In genomic region chr6:7115452-7116223, GRCh38 we compare ENCODE assay signal across 12 cellular contexts. TPM values are rescaled to one million over a fixed set of nuclear protein-coding genes. Genes with fewer than 3 reads are reported as not detected.
DNase-seq lines count a peak whose midpoint lies in the region; ATAC-seq and TF ChIP-seq lines count a peak whose summit lies in the region.
"Had no signal": no experiment of that assay in that cellular context is flagged by ENCODE, and none has a peak within 500 bp of the region (broad histone marks: within the 10 kb centered on the region; RNA-seq: fewer than 3 reads in every experiment).

No MANE protein-coding gene starts in this region.

- no peaks in the 10 kb centered on the region for H3K9me3 ChIP-seq in CD4-positive, alpha-beta memory T cell (ENCODE audit: control insufficient read depth in 1 of 2, low read length in 2 of 2)
- H3K9me3 ChIP-seq in gastroesophageal sphincter, result no peaks in the 10 kb centered on the region

- H3K4me3 Mint-ChIP-seq in CD4-positive, alpha-beta memory T cell, result peak overlapping the region in 6 of 8 donors; percentile 3 to 57 (median 40)
- peak overlapping the region in 2 of 3 donors; percentile 34 to 48 for H3K4me3 Mint-ChIP-seq in T-cell

- TF ChIP-seq CTCF in gastroesophageal sphincter (IDR thresholded peaks at IDR 0.05), result no peak

- no peak overlapping the region for H3K4me3 ChIP-seq in CD4-positive, alpha-beta memory T cell (ENCODE audit: low read length in 2 of 2)
- H3K4me3 ChIP-seq in gastroesophageal sphincter, result no peak overlapping the region

- peaks cover 5 to 7% of the 10 kb centered on the region in 2 donors for H3K36me3 Mint-ChIP-seq in CD4-positive, alpha-beta memory T cell
- H3K36me3 Mint-ChIP-seq in T-cell, result peaks cover 10% of the 10 kb centered on the region

- H3K9me3 Mint-ChIP-seq in CD4-positive, alpha-beta memory T cell, result no peaks in the 10 kb centered on the region
- no peaks in the 10 kb centered on the region for H3K9me3 Mint-ChIP-seq in T-cell

- CTCF ChIA-PET in CD4-positive, alpha-beta memory T cell (lab: Charles Lee; ENCODE audit: partially characterized antibody), result interaction anchor here (1.0 to 1.6 kb wide), 2 partner anchors 9 to 37 kb away, joined by 3 to 4 read pairs; no protein-coding TSS in a partner anchor
- CTCF ChIA-PET in T-cell (lab: Charles Lee), result interaction anchor here in 1 of 2 donors (0.7 kb wide), 1 partner anchor 7 kb away, joined by 6 read pairs; no protein-coding TSS in a partner anchor

- no peaks in the 10 kb centered on the region for H3K27me3 ChIP-seq in CD4-positive, alpha-beta memory T cell (ENCODE audit: insufficient read depth, low read length)
- no peaks in the 10 kb centered on the region for H3K27me3 ChIP-seq in gastroesophageal sphincter

- no peak for TF ChIP-seq EP300 in gastroesophageal sphincter (IDR thresholded peaks at IDR 0.05)

- no peak overlapping the region for H3K27ac ChIP-seq in CD4-positive, alpha-beta memory T cell (ENCODE audit: low read depth, low read length)
- H3K27ac ChIP-seq in gastroesophageal sphincter, result peak overlapping the region; percentile 6 to 99 (median 70)

- DNase-seq in CD4-positive, alpha-beta memory T cell, result no peak
- DNase-seq in T-cell, result no peak
- no peak for DNase-seq in sciatic nerve (ENCODE audit: low spot score)
- no peak for DNase-seq in KG1 (lab: John Stamatoyannopoulos, UW)
- no peak for DNase-seq in H4 (ENCODE audit: low spot score)
- DNase-seq in NCI-H1694 (lab: John Stamatoyannopoulos, UW), result no peak
- DNase-seq: cerebellar nuclear complex, DND-41, NCI-H187 treated with DMSO at 0.1 percent for 48 hours, T-helper 9 cell had no signal

- H3K4me1 ChIP-seq in CD4-positive, alpha-beta memory T cell (ENCODE audit: insufficient read depth, low read length), result peaks cover 56% of the 10 kb centered on the region
- H3K4me1 ChIP-seq in gastroesophageal sphincter, result peaks cover 5 to 95% (median 26%) of the 10 kb centered on the region in 3 donors

- ATAC-seq in T-cell (replicated peaks in 1 of 4), result no peak
- ATAC-seq in gastroesophageal sphincter, result peak; percentile 36
- peak; percentile 85 for ATAC-seq in sciatic nerve
- no peak for ATAC-seq in GM21528 (IDR thresholded peaks at IDR 0.05; ENCODE audit: low FRiP score, unreplicated experiment)

- TF ChIP-seq POLR2A in gastroesophageal sphincter (IDR thresholded peaks at IDR 0.05), result no peak

- POLR2A ChIA-PET in CD4-positive, alpha-beta memory T cell (lab: Charles Lee; ENCODE audit: partially characterized antibody), result interaction anchor here (0.7 to 1.8 kb wide), 4 partner anchors 9 to 25 kb away, joined by 3 to 6 read pairs (median 4); no protein-coding TSS in a partner anchor
- POLR2A ChIA-PET in T-cell (lab: Charles Lee), result interaction anchor here in 1 of 2 donors (0.7 to 2.0 kb wide), 2 partner anchors 22 to 29 kb away, joined by 3 to 7 read pairs; no protein-coding TSS in a partner anchor

- 30 to 62% methylated on average over 9 to 14 of the region's 15 CpGs for WGBS in gastroesophageal sphincter (ENCODE audit: low coverage in 1 of 2), 2 donors

- peaks cover 48 to 86% (median 67%) of the 10 kb centered on the region in 4 donors for H3K4me1 Mint-ChIP-seq in CD4-positive, alpha-beta memory T cell
- peaks cover 75 to 85% (median 84%) of the 10 kb centered on the region in 3 donors for H3K4me1 Mint-ChIP-seq in T-cell

- peak overlapping the region; percentile 17 to 90 (median 75) for H3K27ac Mint-ChIP-seq in CD4-positive, alpha-beta memory T cell
- peak overlapping the region; percentile 86 for H3K27ac Mint-ChIP-seq in T-cell

- no peaks in the 10 kb centered on the region for H3K27me3 Mint-ChIP-seq in CD4-positive, alpha-beta memory T cell
- H3K27me3 Mint-ChIP-seq in T-cell, result no peaks in the 10 kb centered on the region

- no peaks in the 10 kb centered on the region for H3K36me3 ChIP-seq in CD4-positive, alpha-beta memory T cell (ENCODE audit: insufficient read depth, low read length)
- no peaks in the 10 kb centered on the region for H3K36me3 ChIP-seq in gastroesophageal sphincter

- intact Hi-C loops in CD4-positive, alpha-beta memory T cell (cut with micrococcal nuclease), result no loop called here
- intact Hi-C loops in sciatic nerve (cut with DNase I), result no loop called here

RNA-seq across cellular contexts. Expression of gene RREB1, which starts 7.9 kb away (rescaled TPM):
- 10 to 100 TPM; 43.0 to 43.4 TPM for total RNA-seq in CD4-positive, alpha-beta memory T cell
- polyA plus RNA-seq in CD4-positive, alpha-beta memory T cell, result 1 to 10 TPM in 1 of 2 donors, under 1 TPM in 1; 0.50 to 7.4 TPM
- 10 to 100 TPM; 38.1 to 50.1 (median 39.6) TPM for total RNA-seq in T-cell
- 10 to 100 TPM; 20.3 to 40.8 (median 28.1) TPM for total RNA-seq in gastroesophageal sphincter
- 50.6 TPM for total RNA-seq in sciatic nerve
- total RNA-seq in H4 (2014; rRNA removed; shearing (Covaris generic)), result 5.3 and 13.0 TPM in 2 replicates

Comparison
In these comparisons a context has a peak if more than half of its experiments do, and no peak if none do; other contexts are left out.
1. ATAC-seq: peak in gastroesophageal sphincter (single experiment) and sciatic nerve (single experiment); none in T-cell (0 of 4) and GM21528 (single experiment).